ENCODE assay signal across 9 cellular contexts in the genomic region with DNA sequence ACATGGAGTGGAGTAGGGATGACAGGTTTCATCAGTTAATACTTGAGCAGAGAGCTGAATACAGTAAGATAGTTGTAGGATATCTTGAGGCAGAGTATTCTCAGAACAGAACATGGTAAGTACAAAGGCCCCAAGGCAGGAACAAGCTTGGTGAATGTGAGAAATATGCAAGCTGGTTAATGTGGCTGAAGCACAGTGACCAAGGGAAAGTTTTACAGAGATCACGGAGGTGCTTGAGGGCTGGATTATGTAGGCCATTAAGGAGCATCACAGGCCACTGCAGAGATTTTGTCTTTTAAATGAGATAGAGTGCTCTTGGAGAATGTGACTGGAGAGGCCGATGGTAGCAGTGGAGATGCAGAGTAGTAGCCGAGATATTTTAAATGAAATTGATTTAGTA. TPM values are rescaled to one million over a fixed set of nuclear protein-coding genes. Genes with fewer than 3 reads are reported as not detected.
DNase-seq lines count a peak whose midpoint lies in the region; ATAC-seq and TF ChIP-seq lines count a peak whose summit lies in the region.
"Had no signal": no experiment of that assay in that cellular context is flagged by ENCODE, and none has a peak within 500 bp of the region (broad histone marks: within the 10 kb centered on the region; RNA-seq: fewer than 3 reads in every experiment).

No MANE protein-coding gene starts in this region.

- peak overlapping the region; percentile 62 for H2AK5ac ChIP-seq in IMR-90 (ENCODE audit: low read depth, low read length)

- peaks cover 65% of the 10 kb centered on the region for H3K36me3 Mint-ChIP-seq in CD4-positive, alpha-beta T cell (ENCODE audit: low read depth)
- H3K36me3 Mint-ChIP-seq in naive thymus-derived CD8-positive, alpha-beta T cell = peaks cover 3 to 25% (median 12%) of the 10 kb centered on the region in 3 donors

- peak overlapping the region; percentile 43 for H3K4me2 ChIP-seq in IMR-90 (ENCODE audit: low read depth, low read length)

- TF ChIP-seq POLR2A in IMR-90 (IDR thresholded peaks at IDR 0.05; ENCODE audit: low read depth, low read length) (no peak), adrenal gland (IDR thresholded peaks at IDR 0.05) (no peak), testis (IDR thresholded peaks at IDR 0.05) (no peak)

- peak overlapping the region; percentile 46 for H3K9ac ChIP-seq in IMR-90 (ENCODE audit: low read depth, low read length)

- BruUV-seq in IMR-90 (replicated peaks; lab: Mats Ljungman, UMichigan) = no TSS peak

- no peak overlapping the region for H3K4ac ChIP-seq in IMR-90 (ENCODE audit: low read depth, low read length)

- WGBS in IMR-90 (ENCODE audit: extremely low coverage in 2 of 2, insufficient read length in 1 of 2), 2 experiments = 39% methylated on average over 3 of the region's 3 CpGs; no CpG with 5 or more reads in 1 of the 2 experiments
- 73 to 80% (median 74%) methylated on average over 3 of the region's 3 CpGs for WGBS in adrenal gland, 4 donors
- WGBS in testis, 2 donors = 59 to 75% methylated on average over 3 of the region's 3 CpGs

- peak overlapping the region; percentile 89; the same call in 1 of the 2 replicates for H3K23ac ChIP-seq in IMR-90 (ENCODE audit: low read depth, low read length)

- H4K8ac ChIP-seq in IMR-90 (ENCODE audit: low read depth in 2 of 2, low read length in 2 of 2) = peak overlapping the region in 1 of 2 experiments; percentile 34; a peak in 1 of 4 replicates

- H3K9me3 Mint-ChIP-seq in CD4-positive, alpha-beta T cell = no peaks in the 10 kb centered on the region
- H3K9me3 Mint-ChIP-seq in naive thymus-derived CD8-positive, alpha-beta T cell = no peaks in the 10 kb centered on the region

- H3K9me3 ChIP-seq in CD4-positive, alpha-beta T cell (ENCODE audit: control insufficient read depth, low read length) = no peaks in the 10 kb centered on the region
- H3K9me3 ChIP-seq in IMR-90 (ENCODE audit: control insufficient read depth, insufficient read depth, low read length) = no peaks in the 10 kb centered on the region
- H3K9me3 ChIP-seq in adrenal gland (replicated peaks in 1 of 3) = no peaks in the 10 kb centered on the region
- no peaks in the 10 kb centered on the region for H3K9me3 ChIP-seq in testis
- H3K9me3 ChIP-seq: left ventricle myocardium inferior had no signal

- POLR2A ChIA-PET in CD4-positive, alpha-beta T cell (lab: Charles Lee) = interaction anchor here (4.9 kb wide), 1 partner anchor 41 kb away, joined by 259 read pairs; a partner anchor contains a TSS
- POLR2A ChIA-PET in IMR-90 (lab: Charles Lee; ENCODE audit: unreplicated experiment) = interaction anchor here (0.6 kb wide), 1 partner anchor 169 kb away, joined by 3 read pairs; no protein-coding TSS in a partner anchor
- POLR2A ChIA-PET in naive thymus-derived CD8-positive, alpha-beta T cell (lab: Charles Lee) = interaction anchor here (1.5 to 8.0 kb wide), 3 partner anchors 42 to 223 kb away, joined by 4 to 353 read pairs (median 4); a partner anchor contains a TSS

- H2BK15ac ChIP-seq in IMR-90 (ENCODE audit: low read depth, low read length) = no peak overlapping the region

- no peak for TF ChIP-seq RAD21 in IMR-90 (IDR thresholded peaks at IDR 0.05; ENCODE audit: low read length)

- H3K56ac ChIP-seq in IMR-90 (ENCODE audit: extremely low read depth, insufficient read depth, low read length) = no peak overlapping the region; the same call in 1 of the 2 replicates

- H3K4me1 Mint-ChIP-seq in CD4-positive, alpha-beta T cell (ENCODE audit: low read depth) = peaks cover 68% of the 10 kb centered on the region
- H3K4me1 Mint-ChIP-seq in naive thymus-derived CD8-positive, alpha-beta T cell = peaks cover 40 to 67% (median 55%) of the 10 kb centered on the region in 4 donors

- ATAC-seq in CD4-positive, alpha-beta T cell (ENCODE audit: poor library complexity) = no peak
- ATAC-seq in IMR-90 (ENCODE audit: low read depth) (no peak), GM21423 (IDR thresholded peaks at IDR 0.05; ENCODE audit: unreplicated experiment) (no peak)
- no peak for ATAC-seq in naive thymus-derived CD8-positive, alpha-beta T cell

- H3K9me1 ChIP-seq in IMR-90 (ENCODE audit: insufficient read depth, low read length) = peaks cover 3% of the 10 kb centered on the region; the same call in 1 of the 2 replicates

- H3K4me1 ChIP-seq in IMR-90 (ENCODE audit: control insufficient read depth, insufficient read depth, low read length) (peaks cover 10% of the 10 kb centered on the region), adrenal gland (replicated peaks in 1 of 2) (peaks cover 22 to 52% of the 10 kb centered on the region in 2 donors), testis (peaks cover 21% of the 10 kb centered on the region)

- H4K20me1 ChIP-seq in IMR-90 (ENCODE audit: insufficient read depth, low read length) = peaks cover 6% of the 10 kb centered on the region; the same call in 1 of the 2 replicates

- H4K91ac ChIP-seq in IMR-90 (ENCODE audit: insufficient read depth, low read depth, low read length) = no peak overlapping the region

- H3K79me1 ChIP-seq in IMR-90 (ENCODE audit: low read depth in 1 of 2, low read length in 2 of 2) = peaks cover 26 to 51% of the 10 kb centered on the region in 2 experiments

- in situ Hi-C loops in IMR-90 (cut with MboI; ENCODE audit: low sequenced_read_pairs) = no loop called here

- dilution Hi-C loops in IMR-90 (cut with HindIII; ENCODE audit: low sequenced_read_pairs, unreplicated experiment) = no loop called here

- peak overlapping the region; percentile 34 for H2BK5ac ChIP-seq in IMR-90 (ENCODE audit: low read depth, low read length, poor library complexity, severe bottlenecking)

- no peak overlapping the region for H2AFZ ChIP-seq in IMR-90 (replicated peaks; ENCODE audit: low read length, poor library complexity)

- peak overlapping the region; percentile 3; the same call in 1 of the 2 replicates for H2BK20ac ChIP-seq in IMR-90 (ENCODE audit: low read depth, low read length)

- H2AK9ac ChIP-seq in IMR-90 (replicated peaks; ENCODE audit: low read depth, low read length, poor library complexity) = no peak overlapping the region

- no peaks in the 10 kb centered on the region for H3K27me3 Mint-ChIP-seq in CD4-positive, alpha-beta T cell
- no peaks in the 10 kb centered on the region for H3K27me3 Mint-ChIP-seq in naive thymus-derived CD8-positive, alpha-beta T cell

- H3K4me3 Mint-ChIP-seq in CD4-positive, alpha-beta T cell = peak overlapping the region; percentile 81
- H3K4me3 Mint-ChIP-seq in naive thymus-derived CD8-positive, alpha-beta T cell = peak overlapping the region; percentile 56 to 95 (median 86)

- H3K27ac Mint-ChIP-seq in CD4-positive, alpha-beta T cell = peak overlapping the region; percentile 85
- H3K27ac Mint-ChIP-seq in naive thymus-derived CD8-positive, alpha-beta T cell = peak overlapping the region; percentile 23 to 96 (median 79)

- intact Hi-C loops in CD4-positive, alpha-beta T cell (cut with DNase I, micrococcal nuclease) = no loop called here
- intact Hi-C loops in IMR-90 (cut with micrococcal nuclease) (no loop called here), adrenal gland (cut with DNase I) (no loop called here), testis (cut with DNase I; ENCODE audit: low total_unique reads) (no loop called here)

- TF ChIP-seq CTCF in CD4-positive, alpha-beta T cell (IDR thresholded peaks at IDR 0.05) = no peak
- TF ChIP-seq CTCF in IMR-90 (conservative IDR thresholded peaks at IDR 0.05; ENCODE audit: low read depth, low read length) = no peak
- TF ChIP-seq CTCF in adrenal gland (IDR thresholded peaks at IDR 0.05) = no peak
- no peak for TF ChIP-seq CTCF in testis (IDR thresholded peaks at IDR 0.05)

- H3K4me3 ChIP-seq in IMR-90 (ENCODE audit: insufficient read depth, low read depth, low read length) (no peak overlapping the region), adrenal gland (no peak overlapping the region), testis (no peak overlapping the region)
- H3K4me3 ChIP-seq: left ventricle myocardium inferior had no signal

- CTCF ChIA-PET in CD4-positive, alpha-beta T cell (lab: Charles Lee) = interaction anchor here (1.0 kb wide), 1 partner anchor 41 kb away, joined by 5 read pairs; a partner anchor contains a TSS
- CTCF ChIA-PET in IMR-90 (lab: Yijun Ruan, JAX) = no interaction called here

- peak overlapping the region; percentile 6; the same call in 1 of the 2 replicates for H2BK120ac ChIP-seq in IMR-90 (ENCODE audit: low read depth, low read length)

- H3K27me3 ChIP-seq in CD4-positive, alpha-beta T cell (ENCODE audit: control insufficient read depth, insufficient read depth, low read length) = no peaks in the 10 kb centered on the region
- no peaks in the 10 kb centered on the region for H3K27me3 ChIP-seq in IMR-90 (ENCODE audit: control insufficient read depth, insufficient read depth, low read length)
- no peaks in the 10 kb centered on the region for H3K27me3 ChIP-seq in adrenal gland
- no peaks in the 10 kb centered on the region for H3K27me3 ChIP-seq in testis

- peaks cover 3% of the 10 kb centered on the region for H3K36me3 ChIP-seq in IMR-90 (ENCODE audit: control insufficient read depth, insufficient read depth, low read length)
- H3K36me3 ChIP-seq in adrenal gland (replicated peaks in 1 of 2) = no peaks in the 10 kb centered on the region
- no peaks in the 10 kb centered on the region for H3K36me3 ChIP-seq in testis (ENCODE audit: low read depth, missing control alignments)
- H3K36me3 ChIP-seq: left ventricle myocardium inferior had no signal

- DNase-seq in CD4-positive, alpha-beta T cell = no peak
- DNase-seq in IMR-90 (no peak), adrenal gland (peak in 5 of 7 donors; percentile 3 to 46 (median 6)), testis (no peak), MV-4-11 (lab: John Stamatoyannopoulos, UW) (no peak)
- DNase-seq in naive thymus-derived CD8-positive, alpha-beta T cell = peak in 2 of 10 donors; percentile 0 to 1
- no peak for DNase-seq in stimulated activated naive CD4-positive, alpha-beta T cell (lab: John Stamatoyannopoulos, UW)
- DNase-seq: left ventricle myocardium inferior had no signal

- H3K27ac ChIP-seq in CD4-positive, alpha-beta T cell (ENCODE audit: low read depth, low read length) = peak overlapping the region; percentile 24
- peak overlapping the region; percentile 40 for H3K27ac ChIP-seq in IMR-90 (ENCODE audit: insufficient read depth, low read length)
- no peak overlapping the region for H3K27ac ChIP-seq in adrenal gland
- H3K27ac ChIP-seq in testis = no peak overlapping the region
- H3K27ac ChIP-seq: left ventricle myocardium inferior had no signal

- 0 out of 2 replicates have a peak overlapping the region, but pooled peaks have one; percentile 14 for H3K14ac ChIP-seq in IMR-90 (replicated peaks; ENCODE audit: low read depth, low read length)

- H4K5ac ChIP-seq in IMR-90 (ENCODE audit: low read depth, low read length) = no peak overlapping the region

- H3K18ac ChIP-seq in IMR-90 (ENCODE audit: low read depth, low read length) = no peak overlapping the region

RNA-seq across cellular contexts. Expression of a gene that starts 54.0 kb away (rescaled TPM):
- 1 to 10 TPM; 4.6 to 6.4 TPM for total RNA-seq in CD4-positive, alpha-beta T cell
- total RNA-seq in IMR-90 (2012; rRNA removed) (3.4 and 4.4 TPM in 2 replicates), adrenal gland (10 to 100 TPM; 12.3 to 63.8 (median 31.9) TPM), testis (10 to 100 TPM; 30.6 to 33.5 TPM)
- polyA plus RNA-seq in IMR-90 (2012; rRNA removed) (12.6 and 14.2 TPM in 2 replicates), adrenal gland (10 to 100 TPM; 12.2 to 50.2 (median 41.0) TPM), testis (ENCODE audit: insufficient read depth, low read depth, low replicate concordance) (16.7 TPM)
- polyA plus RNA-seq in IMR-90 (2012; cell fraction: cytosol; rRNA removed) = 19.5 and 20.0 TPM in 2 replicates
- polyA plus RNA-seq in IMR-90 (2012; cell fraction: nucleus; rRNA removed; ENCODE audit: low replicate concordance) = 14.7 and 18.9 TPM in 2 replicates
- 10 to 100 TPM; 21.1 to 21.6 TPM for total RNA-seq in naive thymus-derived CD8-positive, alpha-beta T cell
- polyA plus RNA-seq in naive thymus-derived CD8-positive, alpha-beta T cell = 10 to 100 TPM; 19.7 to 34.1 (median 24.3) TPM

Comparison
In these comparisons a context has a peak if more than half of its experiments do, and no peak if none do; other contexts are left out.
1. DNase-seq: peak in adrenal gland (5 of 7); none in CD4-positive, alpha-beta T cell (0 of 10), IMR-90 (single experiment), testis (single experiment), MV-4-11 (single experiment) and stimulated activated naive CD4-positive, alpha-beta T cell (0 of 6).
2. H3K27ac ChIP-seq: peak in CD4-positive, alpha-beta T cell (single experiment) and IMR-90 (single experiment); none in adrenal gland (0 of 5) and testis (0 of 2).